ENCODE assay signal across 1 cellular context in the genomic region with DNA sequence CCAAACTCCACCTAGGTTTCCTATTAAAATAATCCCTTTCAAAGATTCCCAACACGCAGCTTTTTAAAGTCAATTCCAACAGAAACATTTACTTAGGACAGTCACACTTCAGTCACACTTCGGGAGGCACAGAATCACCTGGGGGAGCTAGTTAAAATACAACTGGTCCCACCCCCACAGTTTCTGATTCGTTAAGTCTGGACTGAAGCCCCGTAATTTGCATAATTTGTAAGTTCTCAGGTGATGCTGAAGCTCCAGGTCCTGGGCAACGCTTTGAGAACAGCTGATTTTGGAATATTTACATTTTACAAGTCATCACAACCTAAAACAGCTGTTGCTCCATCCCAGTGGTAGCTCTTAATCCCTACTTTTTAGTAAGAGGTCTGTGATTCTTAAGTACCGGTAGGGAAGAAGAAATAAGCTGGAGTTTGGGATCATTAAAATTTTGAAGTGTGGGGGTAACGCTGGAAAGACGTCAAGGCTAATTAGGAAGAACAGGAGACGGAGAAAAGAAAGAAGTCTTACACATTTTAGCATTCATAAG.
TF ChIP-seq lines count a peak whose summit lies in the region.

No MANE protein-coding gene starts in this region.

TF ChIP-seq in H1, 55 proteins besides CTCF, POLR2A, EP300 and RAD21 (continued from another document):
- TF ChIP-seq, protein P1, sequence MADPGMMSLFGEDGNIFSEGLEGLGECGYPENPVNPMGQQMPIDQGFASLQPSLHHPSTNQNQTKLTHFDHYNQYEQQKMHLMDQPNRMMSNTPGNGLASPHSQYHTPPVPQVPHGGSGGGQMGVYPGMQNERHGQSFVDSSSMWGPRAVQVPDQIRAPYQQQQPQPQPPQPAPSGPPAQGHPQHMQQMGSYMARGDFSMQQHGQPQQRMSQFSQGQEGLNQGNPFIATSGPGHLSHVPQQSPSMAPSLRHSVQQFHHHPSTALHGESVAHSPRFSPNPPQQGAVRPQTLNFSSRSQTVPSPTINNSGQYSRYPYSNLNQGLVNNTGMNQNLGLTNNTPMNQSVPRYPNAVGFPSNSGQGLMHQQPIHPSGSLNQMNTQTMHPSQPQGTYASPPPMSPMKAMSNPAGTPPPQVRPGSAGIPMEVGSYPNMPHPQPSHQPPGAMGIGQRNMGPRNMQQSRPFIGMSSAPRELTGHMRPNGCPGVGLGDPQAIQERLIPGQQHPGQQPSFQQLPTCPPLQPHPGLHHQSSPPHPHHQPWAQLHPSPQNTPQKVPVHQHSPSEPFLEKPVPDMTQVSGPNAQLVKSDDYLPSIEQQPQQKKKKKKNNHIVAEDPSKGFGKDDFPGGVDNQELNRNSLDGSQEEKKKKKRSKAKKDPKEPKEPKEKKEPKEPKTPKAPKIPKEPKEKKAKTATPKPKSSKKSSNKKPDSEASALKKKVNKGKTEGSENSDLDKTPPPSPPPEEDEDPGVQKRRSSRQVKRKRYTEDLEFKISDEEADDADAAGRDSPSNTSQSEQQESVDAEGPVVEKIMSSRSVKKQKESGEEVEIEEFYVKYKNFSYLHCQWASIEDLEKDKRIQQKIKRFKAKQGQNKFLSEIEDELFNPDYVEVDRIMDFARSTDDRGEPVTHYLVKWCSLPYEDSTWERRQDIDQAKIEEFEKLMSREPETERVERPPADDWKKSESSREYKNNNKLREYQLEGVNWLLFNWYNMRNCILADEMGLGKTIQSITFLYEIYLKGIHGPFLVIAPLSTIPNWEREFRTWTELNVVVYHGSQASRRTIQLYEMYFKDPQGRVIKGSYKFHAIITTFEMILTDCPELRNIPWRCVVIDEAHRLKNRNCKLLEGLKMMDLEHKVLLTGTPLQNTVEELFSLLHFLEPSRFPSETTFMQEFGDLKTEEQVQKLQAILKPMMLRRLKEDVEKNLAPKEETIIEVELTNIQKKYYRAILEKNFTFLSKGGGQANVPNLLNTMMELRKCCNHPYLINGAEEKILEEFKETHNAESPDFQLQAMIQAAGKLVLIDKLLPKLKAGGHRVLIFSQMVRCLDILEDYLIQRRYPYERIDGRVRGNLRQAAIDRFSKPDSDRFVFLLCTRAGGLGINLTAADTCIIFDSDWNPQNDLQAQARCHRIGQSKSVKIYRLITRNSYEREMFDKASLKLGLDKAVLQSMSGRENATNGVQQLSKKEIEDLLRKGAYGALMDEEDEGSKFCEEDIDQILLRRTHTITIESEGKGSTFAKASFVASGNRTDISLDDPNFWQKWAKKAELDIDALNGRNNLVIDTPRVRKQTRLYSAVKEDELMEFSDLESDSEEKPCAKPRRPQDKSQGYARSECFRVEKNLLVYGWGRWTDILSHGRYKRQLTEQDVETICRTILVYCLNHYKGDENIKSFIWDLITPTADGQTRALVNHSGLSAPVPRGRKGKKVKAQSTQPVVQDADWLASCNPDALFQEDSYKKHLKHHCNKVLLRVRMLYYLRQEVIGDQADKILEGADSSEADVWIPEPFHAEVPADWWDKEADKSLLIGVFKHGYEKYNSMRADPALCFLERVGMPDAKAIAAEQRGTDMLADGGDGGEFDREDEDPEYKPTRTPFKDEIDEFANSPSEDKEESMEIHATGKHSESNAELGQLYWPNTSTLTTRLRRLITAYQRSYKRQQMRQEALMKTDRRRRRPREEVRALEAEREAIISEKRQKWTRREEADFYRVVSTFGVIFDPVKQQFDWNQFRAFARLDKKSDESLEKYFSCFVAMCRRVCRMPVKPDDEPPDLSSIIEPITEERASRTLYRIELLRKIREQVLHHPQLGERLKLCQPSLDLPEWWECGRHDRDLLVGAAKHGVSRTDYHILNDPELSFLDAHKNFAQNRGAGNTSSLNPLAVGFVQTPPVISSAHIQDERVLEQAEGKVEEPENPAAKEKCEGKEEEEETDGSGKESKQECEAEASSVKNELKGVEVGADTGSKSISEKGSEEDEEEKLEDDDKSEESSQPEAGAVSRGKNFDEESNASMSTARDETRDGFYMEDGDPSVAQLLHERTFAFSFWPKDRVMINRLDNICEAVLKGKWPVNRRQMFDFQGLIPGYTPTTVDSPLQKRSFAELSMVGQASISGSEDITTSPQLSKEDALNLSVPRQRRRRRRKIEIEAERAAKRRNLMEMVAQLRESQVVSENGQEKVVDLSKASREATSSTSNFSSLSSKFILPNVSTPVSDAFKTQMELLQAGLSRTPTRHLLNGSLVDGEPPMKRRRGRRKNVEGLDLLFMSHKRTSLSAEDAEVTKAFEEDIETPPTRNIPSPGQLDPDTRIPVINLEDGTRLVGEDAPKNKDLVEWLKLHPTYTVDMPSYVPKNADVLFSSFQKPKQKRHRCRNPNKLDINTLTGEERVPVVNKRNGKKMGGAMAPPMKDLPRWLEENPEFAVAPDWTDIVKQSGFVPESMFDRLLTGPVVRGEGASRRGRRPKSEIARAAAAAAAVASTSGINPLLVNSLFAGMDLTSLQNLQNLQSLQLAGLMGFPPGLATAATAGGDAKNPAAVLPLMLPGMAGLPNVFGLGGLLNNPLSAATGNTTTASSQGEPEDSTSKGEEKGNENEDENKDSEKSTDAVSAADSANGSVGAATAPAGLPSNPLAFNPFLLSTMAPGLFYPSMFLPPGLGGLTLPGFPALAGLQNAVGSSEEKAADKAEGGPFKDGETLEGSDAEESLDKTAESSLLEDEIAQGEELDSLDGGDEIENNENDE (IDR thresholded peaks at IDR 0.05; ENCODE audit: insufficient replicate concordance, low read length) = no peak
- no peak for TF ChIP-seq NANOG (IDR thresholded peaks at IDR 0.05; ENCODE audit: insufficient read depth, low read depth, low read length, poor library complexity, severe bottlenecking)
- no peak for TF ChIP-seq TBP (IDR thresholded peaks at IDR 0.05; ENCODE audit: low read depth, low read length)
- 0 out of 4 replicates have a peak, but pooled peaks of 1 of the 2 experiments have one; percentile 7 for TF ChIP-seq SIN3A (conservative IDR thresholded peaks at IDR 0.05 in 1 of 2, IDR thresholded peaks at IDR 0.05 in 1 of 2; ENCODE audit: low read depth in 1 of 2, low read length in 2 of 2)
- no peak for TF ChIP-seq SIX5 (IDR thresholded peaks at IDR 0.05; ENCODE audit: low read depth, low read length)
- no peak for TF ChIP-seq TEAD4 (IDR thresholded peaks at IDR 0.05; ENCODE audit: low read depth, low read length)
- TF ChIP-seq CHD1 (IDR thresholded peaks at IDR 0.05; ENCODE audit: low read depth, low read length) = no peak
TF ChIP-seq in H1: peak in this region for 1.
